In the genomic region with DNA sequence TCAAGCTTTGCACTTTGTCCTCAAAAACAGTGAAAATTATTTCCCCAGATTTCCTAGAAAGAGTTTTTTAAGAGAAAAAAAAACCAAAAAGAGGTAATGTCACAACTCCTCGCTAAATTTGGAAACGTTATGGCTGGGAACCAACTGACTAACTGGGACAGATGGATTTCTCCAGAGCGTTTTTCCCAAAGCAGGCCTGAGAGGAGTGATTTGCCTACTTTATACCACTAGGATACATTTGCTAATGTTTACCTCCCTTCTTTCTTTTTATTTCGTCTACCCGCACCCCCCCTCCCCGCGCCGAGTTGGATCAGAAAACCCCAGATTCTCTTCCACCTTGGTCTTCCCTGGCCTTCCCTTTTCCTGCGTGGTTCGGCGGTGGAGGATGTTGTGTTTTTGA, we compare ENCODE assay signal across 10 cellular contexts. TPM values are rescaled to one million over a fixed set of nuclear protein-coding genes. Genes with fewer than 3 reads are reported as not detected.
DNase-seq lines count a peak whose midpoint lies in the region; ATAC-seq and TF ChIP-seq lines count a peak whose summit lies in the region.
"Had no signal": no experiment of that assay in that cellular context is flagged by ENCODE, and none has a peak within 500 bp of the region (broad histone marks: within the 10 kb centered on the region; RNA-seq: fewer than 3 reads in every experiment).

No MANE protein-coding gene starts in this region.

- TF ChIP-seq CTCF in type B pancreatic cell (conservative IDR thresholded peaks at IDR 0.05) (peak; percentile 52), BE2C (IDR thresholded peaks at IDR 0.05; ENCODE audit: low read depth, low read length) (no peak)

- H3K9me3 ChIP-seq in iPS-20b (ENCODE audit: insufficient read depth, low read depth, low read length) (no peaks in the 10 kb centered on the region), BE2C (no peaks in the 10 kb centered on the region)

- no peak for ATAC-seq in activated T-helper 17 cell treated with anti-CD3 and anti-CD28 coated beads, Interleukin-2, amount 50 U/mL, for 72 hours (replicated peaks)
- ATAC-seq in HG03025 (IDR thresholded peaks at IDR 0.05; ENCODE audit: low FRiP score, unreplicated experiment) (no peak), GM18511 (IDR thresholded peaks at IDR 0.05; ENCODE audit: unreplicated experiment) (no peak)

- H3K36me3 Mint-ChIP-seq in activated naive CD4-positive, alpha-beta T cell treated with anti-CD3 and anti-CD28 coated beads, Interleukin-2, amount 50 U/mL, for 24 hours: no peaks in the 10 kb centered on the region
- no peaks in the 10 kb centered on the region for H3K36me3 Mint-ChIP-seq in activated T-helper 17 cell treated with anti-CD3 and anti-CD28 coated beads, Interleukin-2, amount 50 U/mL, for 72 hours (ENCODE audit: low read depth)
- no peaks in the 10 kb centered on the region for H3K36me3 Mint-ChIP-seq in type B pancreatic cell

- peaks cover 3% of the 10 kb centered on the region for H3K27me3 Mint-ChIP-seq in activated naive CD4-positive, alpha-beta T cell treated with anti-CD3 and anti-CD28 coated beads, Interleukin-2, amount 50 U/mL, for 24 hours
- peaks cover 8% of the 10 kb centered on the region for H3K27me3 Mint-ChIP-seq in activated T-helper 17 cell treated with anti-CD3 and anti-CD28 coated beads, Interleukin-2, amount 50 U/mL, for 72 hours
- H3K27me3 Mint-ChIP-seq in type B pancreatic cell: no peaks in the 10 kb centered on the region

- H3K4me3 Mint-ChIP-seq in activated naive CD4-positive, alpha-beta T cell treated with anti-CD3 and anti-CD28 coated beads, Interleukin-2, amount 50 U/mL, for 24 hours: peak overlapping the region; percentile 66
- H3K4me3 Mint-ChIP-seq in activated T-helper 17 cell treated with anti-CD3 and anti-CD28 coated beads, Interleukin-2, amount 50 U/mL, for 72 hours: peak overlapping the region; percentile 28
- H3K4me3 Mint-ChIP-seq in type B pancreatic cell: peak overlapping the region; percentile 82

- no peaks in the 10 kb centered on the region for H3K9me3 Mint-ChIP-seq in activated naive CD4-positive, alpha-beta T cell treated with anti-CD3 and anti-CD28 coated beads, Interleukin-2, amount 50 U/mL, for 24 hours
- H3K9me3 Mint-ChIP-seq in activated T-helper 17 cell treated with anti-CD3 and anti-CD28 coated beads, Interleukin-2, amount 50 U/mL, for 72 hours: no peaks in the 10 kb centered on the region
- peaks cover 11% of the 10 kb centered on the region for H3K9me3 Mint-ChIP-seq in type B pancreatic cell

- peak overlapping the region; percentile 65 for H3K27ac ChIP-seq in iPS-20b (ENCODE audit: low read length)

- no peaks in the 10 kb centered on the region for H3K36me3 ChIP-seq in iPS-20b (ENCODE audit: insufficient read depth, low read depth, low read length)
- H3K36me3 ChIP-seq in BE2C: no peaks in the 10 kb centered on the region

- H3K27me3 ChIP-seq in iPS-20b (ENCODE audit: insufficient read depth, low read length): peaks cover 3% of the 10 kb centered on the region; the same call in 1 of the 2 replicates
- no peaks in the 10 kb centered on the region; the same call in 1 of the 2 replicates for H3K27me3 ChIP-seq in BE2C

- H3K4me1 ChIP-seq in iPS-20b (ENCODE audit: insufficient read depth, low read length): peaks cover 39% of the 10 kb centered on the region; the same call in 1 of the 2 replicates
- H3K4me1 ChIP-seq in BE2C: no peaks in the 10 kb centered on the region

- H3K9ac ChIP-seq in iPS-20b (ENCODE audit: low read depth, low read length): peak overlapping the region; percentile 76; the same call in 1 of the 2 replicates

- DNase-seq in activated naive CD4-positive, alpha-beta T cell treated with anti-CD3 and anti-CD28 coated beads, Interleukin-2, amount 50 U/mL, for 16 hours: no peak
- DNase-seq in type B pancreatic cell (ENCODE audit: extremely low spot score, unreplicated experiment) (no peak), BE2C (no peak)
- DNase-seq: COR-L47, NCI-H226 had no signal

- no peak overlapping the region for H3K27ac Mint-ChIP-seq in activated naive CD4-positive, alpha-beta T cell treated with anti-CD3 and anti-CD28 coated beads, Interleukin-2, amount 50 U/mL, for 24 hours
- H3K27ac Mint-ChIP-seq in activated T-helper 17 cell treated with anti-CD3 and anti-CD28 coated beads, Interleukin-2, amount 50 U/mL, for 72 hours: no peak overlapping the region
- H3K27ac Mint-ChIP-seq in type B pancreatic cell: peak overlapping the region; percentile 93

- H3K4me1 Mint-ChIP-seq in activated naive CD4-positive, alpha-beta T cell treated with anti-CD3 and anti-CD28 coated beads, Interleukin-2, amount 50 U/mL, for 24 hours: peaks cover 33% of the 10 kb centered on the region
- H3K4me1 Mint-ChIP-seq in activated T-helper 17 cell treated with anti-CD3 and anti-CD28 coated beads, Interleukin-2, amount 50 U/mL, for 72 hours: peaks cover 17% of the 10 kb centered on the region
- peaks cover 69% of the 10 kb centered on the region for H3K4me1 Mint-ChIP-seq in type B pancreatic cell (ENCODE audit: unreplicated experiment)

- H3K4me3 ChIP-seq in iPS-20b (ENCODE audit: low read length) (peak overlapping the region; percentile 58), BE2C (ENCODE audit: low read depth, low read length) (no peak overlapping the region)

RNA-seq across cellular contexts. Expression of a gene that starts 7.2 kb away (rescaled TPM):
- total RNA-seq in activated T-helper 17 cell treated with anti-CD3 and anti-CD28 coated beads, Interleukin-2, amount 50 U/mL, for 72 hours: under 1 TPM in 1 of 2 donors, not detected in 1; 0.56 TPM
- total RNA-seq in type B pancreatic cell (ENCODE audit: low replicate concordance): 16.3 and 19.8 TPM in 2 replicates
- not detected for polyA plus RNA-seq in BE2C (2012; ENCODE audit: insufficient read depth, insufficient read length, low read depth)

RNA-seq across cellular contexts. Expression of a gene that starts 19.1 kb away (rescaled TPM):
- total RNA-seq in activated T-helper 17 cell treated with anti-CD3 and anti-CD28 coated beads, Interleukin-2, amount 50 U/mL, for 72 hours: 1 to 10 TPM in 1 of 2 donors, under 1 TPM in 1; 0.22 to 4.1 TPM
- total RNA-seq in type B pancreatic cell (ENCODE audit: low replicate concordance): 7.4 and 17.4 TPM in 2 replicates
- not detected for polyA plus RNA-seq in BE2C (2012; ENCODE audit: insufficient read depth, insufficient read length, low read depth)

Comparison
In these comparisons a context has a peak if more than half of its experiments do, and no peak if none do; other contexts are left out.
1. H3K4me3 Mint-ChIP-seq: peak in every context shown above with its lines; median percentile 82 in type B pancreatic cell; 66 in activated naive CD4-positive, alpha-beta T cell treated with anti-CD3 and anti-CD28 coated beads, Interleukin-2, amount 50 U/mL, for 24 hours; 28 in activated T-helper 17 cell treated with anti-CD3 and anti-CD28 coated beads, Interleukin-2, amount 50 U/mL, for 72 hours.
2. RNA of a gene that starts 7.2 kb away (total RNA-seq): 16.3 to 19.8 TPM in type B pancreatic cell; 0.56 TPM in activated T-helper 17 cell treated with anti-CD3 and anti-CD28 coated beads, Interleukin-2, amount 50 U/mL, for 72 hours; every median in the first group is over 10 times any median in the second.